In genomic region chr4:153782567-153782966, GRCh38 we compare ENCODE assay signal across 32 cellular contexts. TPM values are rescaled to one million over a fixed set of nuclear protein-coding genes. Genes with fewer than 3 reads are reported as not detected.
DNase-seq lines count a peak whose midpoint lies in the region; ATAC-seq and TF ChIP-seq lines count a peak whose summit lies in the region.
"Had no signal": no experiment of that assay in that cellular context is flagged by ENCODE, and none has a peak within 500 bp of the region (broad histone marks: within the 10 kb centered on the region; RNA-seq: fewer than 3 reads in every experiment).

No MANE protein-coding gene starts in this region.

- H3K9me3 Mint-ChIP-seq in MCF 10A (ENCODE audit: unreplicated experiment) (no peaks in the 10 kb centered on the region), nephron (no peaks in the 10 kb centered on the region)
- H3K9me3 Mint-ChIP-seq: activated naive CD4-positive, alpha-beta T cell treated with anti-CD3 and anti-CD28 coated beads, Interleukin-2, amount 50 U/mL, for 72 hours; activated T-helper 2 cell treated with anti-CD3 and anti-CD28 coated beads, Interferon-gamma antibody, Interleukin-2, Interleukin-4, amounts not matched to agents 10 μg/mL and 5 μg/mL and 100 μg/mL, durations not matched to agents 14 hours and 24 hours and 36 hours; natural killer cell treated with Interleukin-12 subunit alpha and Interleukin-12 subunit beta and Interleukin-15 and Interleukin-18, amount 100 ng/mL, for 72 hours; stimulated activated naive B cell treated with anti-CD40 and anti-IgM and Interleukin-4, amounts not matched to agents 10 μg/mL and 1 μg/mL and 100 μg/mL, for 72 hours had no signal

- H3K4me3 Mint-ChIP-seq in MCF 10A (ENCODE audit: unreplicated experiment) (no peak overlapping the region), nephron (peak overlapping the region in 2 of 3 experiments; percentile 6 to 49)
- H3K4me3 Mint-ChIP-seq: activated CD8-positive, alpha-beta T cell treated with anti-CD3 and anti-CD28 coated beads for 36 hours; CD8-positive, alpha-beta memory T cell; dendritic cell treated with granulocyte-macrophage colony-stimulating factor and Interleukin-4, amounts not matched to agents 40 ng/mL and 50 ng/mL, for 4 days; natural killer cell treated with Interleukin-12 subunit alpha and Interleukin-12 subunit beta and Interleukin-15 and Interleukin-18, amount 100 ng/mL, for 72 hours; stimulated activated naive B cell treated with anti-CD40 and anti-IgM and Interleukin-4, amounts not matched to agents 10 μg/mL and 1 μg/mL and 100 μg/mL, for 72 hours; T-cell had no signal

- BruUV-seq in MCF 10A (replicated peaks; lab: Mats Ljungman, UMichigan) (no TSS peak), mammary epithelial cell (replicated peaks; lab: Mats Ljungman, UMichigan) (no TSS peak)

- no peak overlapping the region for H2AFZ ChIP-seq in mammary epithelial cell (ENCODE audit: low read depth, low read length)

- ATAC-seq in GM21723 (IDR thresholded peaks at IDR 0.05; ENCODE audit: unreplicated experiment), result no peak
- ATAC-seq in right cardiac atrium, result no peak
- no peak for ATAC-seq in GM18868 (IDR thresholded peaks at IDR 0.05; ENCODE audit: unreplicated experiment)
- ATAC-seq: activated CD8-positive, alpha-beta T cell treated with anti-CD3 and anti-CD28 coated beads for 36 hours; activated naive CD4-positive, alpha-beta T cell treated with anti-CD3 and anti-CD28 coated beads, Interleukin-2, amount 50 U/mL, for 72 hours; HepG2; left ventricle myocardium superior; natural killer cell treated with Interleukin-12 subunit alpha and Interleukin-12 subunit beta and Interleukin-15 and Interleukin-18, amount 100 ng/mL, for 72 hours; stimulated activated naive B cell treated with anti-CD40 and anti-IgM and Interleukin-4, amounts not matched to agents 10 μg/mL and 1 μg/mL and 100 μg/mL, for 72 hours; T-cell had no signal

- H3K4me1 Mint-ChIP-seq in MCF 10A (ENCODE audit: insufficient read depth, unreplicated experiment), result peaks cover 13% of the 10 kb centered on the region
- peaks cover 32% of the 10 kb centered on the region for H3K4me1 Mint-ChIP-seq in nephron

- TF ChIP-seq CTCF in MCF 10A (IDR thresholded peaks at IDR 0.05; ENCODE audit: unreplicated experiment), result no peak
- TF ChIP-seq CTCF in mammary epithelial cell (conservative IDR thresholded peaks at IDR 0.05 in 1 of 2, IDR thresholded peaks at IDR 0.05 in 1 of 2; ENCODE audit: extremely low read depth in 1 of 2, insufficient read depth in 1 of 2, low read depth in 1 of 2, low read length in 2 of 2), result no peak
- TF ChIP-seq CTCF in nephron (IDR thresholded peaks at IDR 0.05; ENCODE audit: unreplicated experiment in 3 of 3), result no peak

- H3K4me3 ChIP-seq in mammary epithelial cell (replicated peaks in 1 of 3; ENCODE audit: insufficient read depth in 1 of 3, low read depth in 2 of 3, low read length in 3 of 3) (no peak overlapping the region), ectodermal cell (ENCODE audit: insufficient read depth, low read depth, low read length) (no peak overlapping the region), right cardiac atrium (ENCODE audit: low read length) (no peak overlapping the region)
- H3K4me3 ChIP-seq: ascending aorta, esophagus squamous epithelium, right atrium auricular region, SJSA1 had no signal

- no peaks in the 10 kb centered on the region for H3K4me1 ChIP-seq in mammary epithelial cell (ENCODE audit: insufficient read depth, low read length)
- H3K4me1 ChIP-seq in ectodermal cell (ENCODE audit: control insufficient read depth, insufficient read depth, low read length), result peaks cover 34% of the 10 kb centered on the region
- H3K4me1 ChIP-seq in right cardiac atrium (ENCODE audit: control insufficient read depth, insufficient read depth, low read length), result no peaks in the 10 kb centered on the region
- H3K4me1 ChIP-seq: ascending aorta, BE2C, esophagus squamous epithelium, right atrium auricular region, SJSA1 had no signal

- no peaks in the 10 kb centered on the region for H3K36me3 ChIP-seq in mammary epithelial cell (ENCODE audit: insufficient read depth, low read length)
- peaks cover 20% of the 10 kb centered on the region for H3K36me3 ChIP-seq in ectodermal cell (ENCODE audit: control insufficient read depth, insufficient read depth, low read length)
- H3K36me3 ChIP-seq: ascending aorta, BE2C, esophagus squamous epithelium, right atrium auricular region, SJSA1 had no signal

- WGBS in mammary epithelial cell (ENCODE audit: low coverage, missing lambda C conversion rate), result 100% methylated on average over 1 of the region's 1 CpG
- 96 to 100% methylated on average over 1 of the region's 1 CpG for WGBS in ectodermal cell, 2 experiments
- 91% methylated on average over 1 of the region's 1 CpG for WGBS in right cardiac atrium

- H3K27me3 ChIP-seq in mammary epithelial cell (ENCODE audit: insufficient read depth, low read length) (peaks cover 8% of the 10 kb centered on the region), ectodermal cell (ENCODE audit: control insufficient read depth, insufficient read depth, low read length, poor library complexity, severe bottlenecking) (no peaks in the 10 kb centered on the region), right cardiac atrium (ENCODE audit: control insufficient read depth, insufficient read depth) (no peaks in the 10 kb centered on the region)
- H3K27me3 ChIP-seq: ascending aorta, right atrium auricular region had no signal

- no peaks in the 10 kb centered on the region for H4K20me1 ChIP-seq in mammary epithelial cell (ENCODE audit: insufficient read depth, low read length)

- peak overlapping the region; percentile 40 for H3K27ac Mint-ChIP-seq in MCF 10A (ENCODE audit: low read depth, unreplicated experiment)
- H3K27ac Mint-ChIP-seq in nephron, result peak overlapping the region; percentile 14 to 67 (median 26)
- H3K27ac Mint-ChIP-seq: activated CD8-positive, alpha-beta T cell treated with anti-CD3 and anti-CD28 coated beads for 36 hours; activated naive CD4-positive, alpha-beta T cell treated with anti-CD3 and anti-CD28 coated beads, Interleukin-2, amount 50 U/mL, for 72 hours; activated T-helper 2 cell treated with anti-CD3 and anti-CD28 coated beads, Interferon-gamma antibody, Interleukin-2, Interleukin-4, amounts not matched to agents 10 μg/mL and 5 μg/mL and 100 μg/mL, durations not matched to agents 14 hours and 24 hours and 36 hours; CD8-positive, alpha-beta memory T cell; dendritic cell treated with granulocyte-macrophage colony-stimulating factor and Interleukin-4, amounts not matched to agents 40 ng/mL and 50 ng/mL, for 4 days; natural killer cell treated with Interleukin-12 subunit alpha and Interleukin-12 subunit beta and Interleukin-15 and Interleukin-18, amount 100 ng/mL, for 72 hours; stimulated activated naive B cell treated with anti-CD40 and anti-IgM and Interleukin-4, amounts not matched to agents 10 μg/mL and 1 μg/mL and 100 μg/mL, for 72 hours; T-cell had no signal

- H3K79me2 ChIP-seq in mammary epithelial cell (ENCODE audit: insufficient read depth, low read length), result no peaks in the 10 kb centered on the region

- POLR2A ChIA-PET in MCF 10A (lab: Yijun Ruan, JAX), result no interaction called here

- no peak overlapping the region for H3K4me2 ChIP-seq in mammary epithelial cell (ENCODE audit: insufficient read depth, low read depth, low read length)

- in situ Hi-C loops in mammary epithelial cell (cut with MboI; ENCODE audit: low sequenced_read_pairs in 2 of 2), result loop anchor here in 1 of 2 donors (25.0 kb wide), 2 partner anchors 530 to 730 kb away; no protein-coding TSS in a partner anchor

- CTCF ChIA-PET in MCF 10A (lab: Yijun Ruan, JAX) (interaction anchor here (0.6 to 1.7 kb wide), 3 partner anchors 9 to 395 kb away, joined by 4 to 5 read pairs (median 4); no protein-coding TSS in a partner anchor), mammary epithelial cell (lab: Charles Lee; ENCODE audit: low non-redundant PET) (no interaction called here)

- H3K27ac ChIP-seq in mammary epithelial cell (ENCODE audit: insufficient read depth, low read depth, low read length) (no peak overlapping the region), ectodermal cell (ENCODE audit: insufficient read depth, low read depth, low read length, poor library complexity, severe bottlenecking) (peak overlapping the region; percentile 11), right cardiac atrium (ENCODE audit: low read length) (no peak overlapping the region)
- H3K27ac ChIP-seq: ascending aorta, esophagus squamous epithelium, right atrium auricular region, SJSA1 had no signal

- dilution Hi-C loops in mammary epithelial cell (cut with HindIII; ENCODE audit: low sequenced_read_pairs), result no loop called here

- H3K9ac ChIP-seq in mammary epithelial cell (ENCODE audit: insufficient read depth, low read length), result no peak overlapping the region

- DNase-seq in MCF 10A (ENCODE audit: unreplicated experiment) (peak; percentile 39), mammary epithelial cell (no peak), right cardiac atrium (no peak), T-helper 9 cell (no peak)
- DNase-seq: activated CD4-positive, CD25-positive, alpha-beta regulatory T cell treated with anti-CD3 and anti-CD28 coated beads, Interleukin-2, amount 50 U/mL, for 72 hours; activated CD8-positive, alpha-beta T cell treated with anti-CD3 and anti-CD28 coated beads for 36 hours; BE2C; caudate nucleus; CD8-positive, alpha-beta memory T cell; DMS 273 treated with DMSO at 0.1 percent for 48 hours; esophagus squamous epithelium; left ventricle myocardium superior; NCI-H1092 treated with DMSO at 0.1 percent for 48 hours; NCI-H1930; NCI-H526; stimulated activated naive B cell treated with anti-CD40 and anti-IgM and Interleukin-4, amounts not matched to agents 10 μg/mL and 1 μg/mL and 100 μg/mL, for 72 hours; T-cell had no signal

- H3K27me3 Mint-ChIP-seq in MCF 10A (ENCODE audit: insufficient read depth, unreplicated experiment) (no peaks in the 10 kb centered on the region), nephron (ENCODE audit: low read depth) (peaks cover 15% of the 10 kb centered on the region)

- intact Hi-C loops in MCF 10A (cut with micrococcal nuclease), result no loop called here
- intact Hi-C loops in mammary epithelial cell (cut with micrococcal nuclease), result no loop called here
- intact Hi-C loops in right cardiac atrium (cut with DNase I), result loop anchor here in 2 of 4 donors (10.0 kb wide), 1 partner anchor 532 kb away; no protein-coding TSS in a partner anchor

- H3K36me3 Mint-ChIP-seq in MCF 10A (ENCODE audit: insufficient read depth, unreplicated experiment) (no peaks in the 10 kb centered on the region), nephron (ENCODE audit: low read depth) (peaks cover 55% of the 10 kb centered on the region)
- H3K36me3 Mint-ChIP-seq: activated naive CD4-positive, alpha-beta T cell treated with anti-CD3 and anti-CD28 coated beads, Interleukin-2, amount 50 U/mL, for 72 hours; CD8-positive, alpha-beta memory T cell; natural killer cell treated with Interleukin-12 subunit alpha and Interleukin-12 subunit beta and Interleukin-15 and Interleukin-18, amount 100 ng/mL, for 72 hours; stimulated activated naive B cell treated with anti-CD40 and anti-IgM and Interleukin-4, amounts not matched to agents 10 μg/mL and 1 μg/mL and 100 μg/mL, for 72 hours; T-cell had no signal

- H3K9me3 ChIP-seq in mammary epithelial cell (replicated peaks; ENCODE audit: insufficient read depth, low read length), result no peaks in the 10 kb centered on the region
- no peaks in the 10 kb centered on the region for H3K9me3 ChIP-seq in ectodermal cell (ENCODE audit: control insufficient read depth, low read length)
- H3K9me3 ChIP-seq in right cardiac atrium (ENCODE audit: control insufficient read depth, low read length), result no peaks in the 10 kb centered on the region
- H3K9me3 ChIP-seq: ascending aorta, BE2C, right atrium auricular region, SJSA1 had no signal

RNA-seq across cellular contexts. Expression of gene SFRP2, which starts 6.3 kb away (rescaled TPM):
- not detected in 2 replicates for total RNA-seq in MCF 10A (2022)
- not detected for total RNA-seq in mammary epithelial cell
- 0.02 TPM for polyA plus RNA-seq in mammary epithelial cell
- not detected for polyA minus RNA-seq in mammary epithelial cell
- 261 TPM for polyA plus RNA-seq in ectodermal cell (2013, experiment 1 of 4)
- 349 TPM for polyA plus RNA-seq in ectodermal cell (2013, experiment 2 of 4)
- polyA plus RNA-seq in ectodermal cell (2013, experiment 3 of 4), result 273 TPM
- 302 TPM for polyA plus RNA-seq in ectodermal cell (2013, experiment 4 of 4)
- 1 to 10 TPM in 1 of 4 donors, under 1 TPM in 2, not detected in 1; 0.54 to 3.3 (median 0.76) TPM for total RNA-seq in right cardiac atrium
- 1.5 TPM for polyA plus RNA-seq in right cardiac atrium
- total RNA-seq: A172; activated CD8-positive, alpha-beta T cell treated with anti-CD3 and anti-CD28 coated beads for 36 hours; activated naive CD4-positive, alpha-beta T cell treated with anti-CD3 and anti-CD28 coated beads, Interleukin-2, amount 50 U/mL, for 72 hours; activated T-helper 2 cell treated with anti-CD3 and anti-CD28 coated beads, Interferon-gamma antibody, Interleukin-2, Interleukin-4, amounts not matched to agents 10 μg/mL and 5 μg/mL and 100 μg/mL, durations not matched to agents 14 hours and 24 hours and 36 hours; HepG2; mononuclear cell; natural killer cell treated with Interleukin-12 subunit alpha and Interleukin-12 subunit beta and Interleukin-15 and Interleukin-18, amount 100 ng/mL, for 72 hours; SJSA1 had no signal
- polyA plus RNA-seq: CD8-positive, alpha-beta memory T cell; HepG2; keratinocyte had no signal

RNA-seq across cellular contexts. Expression of gene RNF175, which starts 22.7 kb away (rescaled TPM):
- total RNA-seq in MCF 10A (2022) (0.42 and 0.66 TPM in 2 replicates), mammary epithelial cell (1 to 10 TPM in 1 of 2 donors, under 1 TPM in 1; 0.31 to 4.7 TPM), right cardiac atrium (10 to 100 TPM in 2 of 4 donors, 1 to 10 TPM in 2; 3.3 to 10.6 (median 9.5) TPM)
- polyA plus RNA-seq in mammary epithelial cell (1.4 TPM), right cardiac atrium (9.1 TPM)
- polyA minus RNA-seq in mammary epithelial cell, result not detected
- polyA plus RNA-seq in ectodermal cell (2013, experiment 1 of 4), result 17.6 TPM
- 17.6 TPM for polyA plus RNA-seq in ectodermal cell (2013, experiment 2 of 4)
- 19.0 TPM for polyA plus RNA-seq in ectodermal cell (2013, experiment 3 of 4)
- polyA plus RNA-seq in ectodermal cell (2013, experiment 4 of 4), result 22.7 TPM
- total RNA-seq: A172; activated CD8-positive, alpha-beta T cell treated with anti-CD3 and anti-CD28 coated beads for 36 hours; activated T-helper 2 cell treated with anti-CD3 and anti-CD28 coated beads, Interferon-gamma antibody, Interleukin-2, Interleukin-4, amounts not matched to agents 10 μg/mL and 5 μg/mL and 100 μg/mL, durations not matched to agents 14 hours and 24 hours and 36 hours; ascending aorta; CD8-positive, alpha-beta memory T cell; HepG2; natural killer cell treated with Interleukin-12 subunit alpha and Interleukin-12 subunit beta and Interleukin-15 and Interleukin-18, amount 100 ng/mL, for 72 hours; SJSA1 had no signal
- polyA plus RNA-seq: CD8-positive, alpha-beta memory T cell; HepG2; keratinocyte had no signal
